ENCODE assay signal across 22 cellular contexts in genomic region chr22:36149464-36149863, GRCh38. TPM values are rescaled to one million over a fixed set of nuclear protein-coding genes. Genes with fewer than 3 reads are reported as not detected.
DNase-seq lines count a peak whose midpoint lies in the region; TF ChIP-seq lines count a peak whose summit lies in the region.
"Had no signal": no experiment of that assay in that cellular context is flagged by ENCODE, and none has a peak within 500 bp of the region (broad histone marks: within the 10 kb centered on the region; RNA-seq: fewer than 3 reads in every experiment).

No MANE protein-coding gene starts in this region.

- peaks cover 67% of the 10 kb centered on the region for H3K4me1 Mint-ChIP-seq in activated naive CD8-positive, alpha-beta T cell (ENCODE audit: low read depth)

- 54% methylated on average over 3 of the region's 3 CpGs for WGBS in suprapubic skin
- WGBS in spleen, 5 donors: 56 to 86% (median 68%) methylated on average over 3 of the region's 3 CpGs

- H3K36me3 Mint-ChIP-seq in activated naive CD8-positive, alpha-beta T cell: peaks cover 11% of the 10 kb centered on the region

- H3K36me3 ChIP-seq in suprapubic skin: peaks cover 15% of the 10 kb centered on the region
- peaks cover 0 to 76% (median 43%) of the 10 kb centered on the region in 6 donors for H3K36me3 ChIP-seq in spleen
- H3K36me3 ChIP-seq: thoracic aorta had no signal

- H3K27ac Mint-ChIP-seq in activated naive CD8-positive, alpha-beta T cell: peak overlapping the region; percentile 100
- H3K27ac Mint-ChIP-seq: activated naive CD4-positive, alpha-beta T cell treated with anti-CD3 and anti-CD28 coated beads for 36 hours; endodermal cell; T-helper 1 cell treated with Interleukin-12 subunit alpha and Interleukin-12 subunit beta and Interleukin-4 antibody, amounts not matched to agents 30 μg/mL and 1 μg/mL, for 36 hours had no signal

- H3K4me1 ChIP-seq in suprapubic skin: peaks cover 76% of the 10 kb centered on the region
- H3K4me1 ChIP-seq in spleen: peaks cover 30 to 96% (median 76%) of the 10 kb centered on the region in 6 donors

- TF ChIP-seq CTCF in foreskin fibroblast (IDR thresholded peaks at IDR 0.05; ENCODE audit: low read depth, low read length) (no peak), suprapubic skin (IDR thresholded peaks at IDR 0.05) (no peak), spleen (IDR thresholded peaks at IDR 0.05 in 8 of 11, conservative IDR thresholded peaks at IDR 0.05 in 3 of 11) (no peak)

- peak overlapping the region; percentile 92 for H3K27ac ChIP-seq in suprapubic skin
- H3K27ac ChIP-seq in spleen: peak overlapping the region in 3 of 8 donors; percentile 26 to 60 (median 28)
- H3K27ac ChIP-seq: 22Rv1, C4-2B, thoracic aorta had no signal

- no peaks in the 10 kb centered on the region for H3K9me3 ChIP-seq in suprapubic skin
- H3K9me3 ChIP-seq in spleen: no peaks in the 10 kb centered on the region
- H3K9me3 ChIP-seq: thoracic aorta had no signal

- TF ChIP-seq POLR2A in suprapubic skin (IDR thresholded peaks at IDR 0.05): no peak
- no peak for TF ChIP-seq POLR2A in spleen (IDR thresholded peaks at IDR 0.05)

- no peaks in the 10 kb centered on the region for H3K27me3 ChIP-seq in suprapubic skin
- H3K27me3 ChIP-seq in spleen (replicated peaks in 1 of 7): no peaks in the 10 kb centered on the region

- peaks cover 4% of the 10 kb centered on the region for H3K9me3 Mint-ChIP-seq in activated naive CD8-positive, alpha-beta T cell (ENCODE audit: low read depth)
- H3K9me3 Mint-ChIP-seq: activated naive CD4-positive, alpha-beta T cell treated with anti-CD3 and anti-CD28 coated beads for 36 hours; immature natural killer cell; neural crest cell had no signal

- H3K4me3 ChIP-seq in foreskin fibroblast (ENCODE audit: low read depth in 1 of 2, low read length in 2 of 2) (no peak overlapping the region), suprapubic skin (no peak overlapping the region), spleen (no peak overlapping the region)
- H3K4me3 ChIP-seq: thoracic aorta had no signal

- DNase-seq in SIG-M5 treated with dmso at 0.1 percent for 504 hours (lab: John Stamatoyannopoulos, UW; ENCODE audit: unreplicated experiment) (peak; percentile 17), SIG-M5 (lab: John Stamatoyannopoulos, UW) (no peak), foreskin fibroblast (peak; percentile 18 to 34), suprapubic skin (ENCODE audit: low spot score in 2 of 2) (no peak), spleen (no peak), NCI-H2196 treated with DMSO at 0.1 percent for 48 hours (lab: John Stamatoyannopoulos, UW; ENCODE audit: unreplicated experiment) (no peak), foreskin melanocyte (no peak)
- DNase-seq: activated naive CD4-positive, alpha-beta T cell treated with anti-CD3 and anti-CD28 coated beads for 36 hours; cerebellar nuclear complex; EL; glutamatergic neuron; immature natural killer cell; NCI-H774; stimulated activated CD4-positive, alpha-beta T cell treated with anti-CD3 and anti-CD28 coated beads, Interleukin-1b, Interleukin-23, amount 100 ng/mL, for 48 hours had no signal

- intact Hi-C loops in spleen (cut with DNase I; ENCODE audit: low total_unique reads): no loop called here

- no peaks in the 10 kb centered on the region for H3K27me3 Mint-ChIP-seq in activated naive CD8-positive, alpha-beta T cell

- no peak overlapping the region for H3K4me3 Mint-ChIP-seq in activated naive CD8-positive, alpha-beta T cell
- H3K4me3 Mint-ChIP-seq: activated naive CD4-positive, alpha-beta T cell treated with anti-CD3 and anti-CD28 coated beads for 36 hours; endodermal cell; immature natural killer cell; neural crest cell; T-helper 1 cell treated with Interleukin-12 subunit alpha and Interleukin-12 subunit beta and Interleukin-4 antibody, amounts not matched to agents 30 μg/mL and 1 μg/mL, for 36 hours had no signal

- no peak for TF ChIP-seq EP300 in suprapubic skin (IDR thresholded peaks at IDR 0.05)

RNA-seq across cellular contexts. Expression of gene APOL3, which starts 11.1 kb away (rescaled TPM):
- total RNA-seq in suprapubic skin (10 to 100 TPM; 29.7 to 46.7 (median 34.0) TPM), spleen (100 to 1,000 TPM in 5 of 7 donors, 10 to 100 TPM in 2; 82.7 to 146 (median 119) TPM)
- polyA plus RNA-seq in spleen: 10 to 100 TPM; 32.6 to 88.3 (median 49.9) TPM
- total RNA-seq: neural crest cell had no signal

RNA-seq across cellular contexts. Expression of gene APOL4, which starts 52.1 kb away (rescaled TPM):
- total RNA-seq in suprapubic skin (1 to 10 TPM; 3.3 to 7.9 (median 6.4) TPM), spleen (10 to 100 TPM in 2 of 7 donors, 1 to 10 TPM in 4, not detected in 1; 2.5 to 14.4 (median 4.9) TPM)
- polyA plus RNA-seq in spleen: 1 to 10 TPM; 3.0 to 4.0 (median 3.9) TPM
- total RNA-seq: endodermal cell, neural crest cell, RPMI7951 had no signal

Comparison
In these comparisons a context has a peak if more than half of its experiments do, and no peak if none do; other contexts are left out.
1. DNase-seq: peak in SIG-M5 treated with dmso at 0.1 percent for 504 hours (single experiment) and foreskin fibroblast (2 of 2); none in SIG-M5 (single experiment), suprapubic skin (0 of 2), spleen (single experiment), NCI-H2196 treated with DMSO at 0.1 percent for 48 hours (single experiment) and foreskin melanocyte (single experiment).